Comparison of ENCODE assay signal across 18 cellular contexts in genomic region chr20:16488086-16488485, GRCh38.
DNase-seq lines count a peak whose midpoint lies in the region; ATAC-seq and TF ChIP-seq lines count a peak whose summit lies in the region.
"Had no signal": no experiment of that assay in that cellular context is flagged by ENCODE, and none has a peak within 500 bp of the region (broad histone marks: within the 10 kb centered on the region; RNA-seq: fewer than 3 reads in every experiment).

No MANE protein-coding gene starts in this region.

- peaks cover 2% of the 10 kb centered on the region for H3K27me3 Mint-ChIP-seq in GM23338 (ENCODE audit: insufficient read depth, low read depth, poor library complexity)
- no peaks in the 10 kb centered on the region for H3K27me3 Mint-ChIP-seq in activated CD4-positive, alpha-beta T cell treated with anti-CD3 and anti-CD28 coated beads, Interleukin-2, amount 10 ng/mL, durations not matched to agents 24 days and 14 days

- no peaks in the 10 kb centered on the region for H3K36me3 ChIP-seq in GM23338 (ENCODE audit: insufficient read depth)

- no peak overlapping the region for H3K4me2 ChIP-seq in GM23338

- 0 out of 2 replicates have a peak, but pooled peaks cover 6% of the 10 kb centered on the region for H3K9me2 ChIP-seq in GM23338 (ENCODE audit: insufficient read depth)

- DNase-seq in GM23338 (ENCODE audit: low spot score) (no peak), NCI-H446 treated with DMSO at 0.1 percent for 48 hours (lab: John Stamatoyannopoulos, UW) (peak; percentile 86), cerebellum (ENCODE audit: low spot score) (peak; percentile 79), pons (ENCODE audit: low spot score) (peak; percentile 15), Kasumi-1 (lab: John Stamatoyannopoulos, UW) (no peak)
- DNase-seq in activated CD4-positive, alpha-beta T cell treated with anti-CD3 and anti-CD28 coated beads, Interleukin-2, amount 10 ng/mL, durations not matched to agents 24 days and 14 days = no peak
- DNase-seq: DMS153, EL, H7, MM.1S, NCI-H1092 treated with DMSO at 0.1 percent for 48 hours, NCI-H526, OCI-M1, SHP77 treated with DMSO at 0.1 percent for 48 hours had no signal

- no peak for TF ChIP-seq CTCF in GM23338 (conservative IDR thresholded peaks at IDR 0.05; ENCODE audit: low read depth in 2 of 2)

- no peak overlapping the region for H2AFZ ChIP-seq in GM23338

- H3K36me3 Mint-ChIP-seq in GM23338 (ENCODE audit: low read depth) = no peaks in the 10 kb centered on the region; the same call in 2 of the 3 replicates
- H3K36me3 Mint-ChIP-seq in activated CD4-positive, alpha-beta T cell treated with anti-CD3 and anti-CD28 coated beads, Interleukin-2, amount 10 ng/mL, durations not matched to agents 24 days and 14 days (ENCODE audit: low read depth) = no peaks in the 10 kb centered on the region

- H3F3A ChIP-seq in GM23338 (replicated peaks; ENCODE audit: low read depth) = no peaks in the 10 kb centered on the region

- intact Hi-C loops in activated CD4-positive, alpha-beta T cell treated with anti-CD3 and anti-CD28 coated beads, Interleukin-2, amount 10 ng/mL, durations not matched to agents 24 days and 14 days (cut with micrococcal nuclease) = no loop called here

- peaks cover 26% of the 10 kb centered on the region for H3K4me1 Mint-ChIP-seq in GM23338
- no peaks in the 10 kb centered on the region for H3K4me1 Mint-ChIP-seq in activated CD4-positive, alpha-beta T cell treated with anti-CD3 and anti-CD28 coated beads, Interleukin-2, amount 10 ng/mL, durations not matched to agents 24 days and 14 days

- no peaks in the 10 kb centered on the region for H3K27me3 ChIP-seq in GM23338 (ENCODE audit: insufficient read depth)

- H3K4me3 ChIP-seq in GM23338 = no peak overlapping the region

- H3K79me2 ChIP-seq in GM23338 (replicated peaks; ENCODE audit: insufficient read depth) = no peaks in the 10 kb centered on the region

- H3K27ac ChIP-seq in GM23338 (ENCODE audit: low read depth) = 0 out of 2 replicates have a peak overlapping the region, but pooled peaks have one; percentile 50
- H3K27ac ChIP-seq: C4-2B had no signal

- no peak for ATAC-seq in GM23338
- ATAC-seq in HG03175 (IDR thresholded peaks at IDR 0.05; ENCODE audit: unreplicated experiment) = no peak
- no peak for ATAC-seq in HG03039 (IDR thresholded peaks at IDR 0.05; ENCODE audit: unreplicated experiment)
- ATAC-seq: SK-N-SH treated with all-trans-retinoic acid at 6 μM for 48 hours had no signal

- H4K20me1 ChIP-seq in GM23338 (replicated peaks; ENCODE audit: insufficient read depth) = no peaks in the 10 kb centered on the region

- H3K4me1 ChIP-seq in GM23338 (ENCODE audit: insufficient read depth) = peaks cover 19% of the 10 kb centered on the region

- H3K9me3 Mint-ChIP-seq in GM23338 = no peaks in the 10 kb centered on the region
- no peaks in the 10 kb centered on the region for H3K9me3 Mint-ChIP-seq in activated CD4-positive, alpha-beta T cell treated with anti-CD3 and anti-CD28 coated beads, Interleukin-2, amount 10 ng/mL, durations not matched to agents 24 days and 14 days

- H3K27ac Mint-ChIP-seq in GM23338 = 0 out of 2 replicates have a peak overlapping the region, but pooled peaks have one; percentile 16
- no peak overlapping the region for H3K27ac Mint-ChIP-seq in activated CD4-positive, alpha-beta T cell treated with anti-CD3 and anti-CD28 coated beads, Interleukin-2, amount 10 ng/mL, durations not matched to agents 24 days and 14 days

- no peak overlapping the region for H3K4me3 Mint-ChIP-seq in GM23338
- H3K4me3 Mint-ChIP-seq in activated CD4-positive, alpha-beta T cell treated with anti-CD3 and anti-CD28 coated beads, Interleukin-2, amount 10 ng/mL, durations not matched to agents 24 days and 14 days = no peak overlapping the region

TF ChIP-seq in GM23338, 12 proteins besides CTCF, POLR2A, EP300 and RAD21 (continues in another document):
- TF ChIP-seq NANOG (IDR thresholded peaks at IDR 0.05; ENCODE audit: borderline replicate concordance) (no peak), ZNF462 (CRISPR knock-in tag; IDR thresholded peaks at IDR 0.05) (no peak), CREB1 (CRISPR knock-in tag; IDR thresholded peaks at IDR 0.05; ENCODE audit: low read depth) (no peak), EZH2 (IDR thresholded peaks at IDR 0.05; ENCODE audit: low read depth, unreplicated experiment) (no peak), ZNF331 (CRISPR knock-in tag; IDR thresholded peaks at IDR 0.05; ENCODE audit: low read depth) (no peak), ZNF114 (CRISPR knock-in tag; IDR thresholded peaks at IDR 0.05) (no peak), STAT1 (IDR thresholded peaks at IDR 0.05; ENCODE audit: unreplicated experiment) (no peak), ETS1 (IDR thresholded peaks at IDR 0.05) (no peak), POLR2AphosphoS5 (IDR thresholded peaks at IDR 0.05; ENCODE audit: low read depth) (no peak), EZH2phosphoT487 (IDR thresholded peaks at IDR 0.05; ENCODE audit: unreplicated experiment) (no peak)

Comparison
In these comparisons a context has a peak if more than half of its experiments do, and no peak if none do; other contexts are left out.
1. DNase-seq: peak in NCI-H446 treated with DMSO at 0.1 percent for 48 hours (single experiment), cerebellum (single experiment) and pons (single experiment); none in GM23338 (single experiment), Kasumi-1 (0 of 2) and activated CD4-positive, alpha-beta T cell treated with anti-CD3 and anti-CD28 coated beads, Interleukin-2, amount 10 ng/mL, durations not matched to agents 24 days and 14 days (single experiment).